Comparison of ENCODE assay signal across 8 cellular contexts in genomic region chr16:30091474-30092372, GRCh38. TPM values are rescaled to one million over a fixed set of nuclear protein-coding genes. Genes with fewer than 3 reads are reported as not detected.
DNase-seq lines count a peak whose midpoint lies in the region; TF ChIP-seq lines count a peak whose summit lies in the region.

A gene with protein sequence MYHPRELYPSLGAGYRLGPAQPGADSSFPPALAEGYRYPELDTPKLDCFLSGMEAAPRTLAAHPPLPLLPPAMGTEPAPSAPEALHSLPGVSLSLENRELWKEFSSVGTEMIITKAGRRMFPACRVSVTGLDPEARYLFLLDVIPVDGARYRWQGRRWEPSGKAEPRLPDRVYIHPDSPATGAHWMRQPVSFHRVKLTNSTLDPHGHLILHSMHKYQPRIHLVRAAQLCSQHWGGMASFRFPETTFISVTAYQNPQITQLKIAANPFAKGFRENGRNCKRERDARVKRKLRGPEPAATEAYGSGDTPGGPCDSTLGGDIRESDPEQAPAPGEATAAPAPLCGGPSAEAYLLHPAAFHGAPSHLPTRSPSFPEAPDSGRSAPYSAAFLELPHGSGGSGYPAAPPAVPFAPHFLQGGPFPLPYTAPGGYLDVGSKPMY (minus strand): TSS chr16:30091924. CDS start chr16:30091193, 731 bp downstream.

- peak within 1 kb of the TSS; percentile 50 for H3K4me3 ChIP-seq in fibroblast of pulmonary artery (replicated peaks; ENCODE audit: low read depth, low read length)

- peaks cover 73% of the 10 kb centered on the region for H3K4me1 Mint-ChIP-seq in nephron progenitor cell
- peaks cover 49% of the 10 kb centered on the region for H3K4me1 Mint-ChIP-seq in stimulated activated naive CD8-positive, alpha-beta T cell treated with anti-CD3 and anti-CD28 coated beads, Interleukin-15, Interleukin-2, amounts not matched to agents 100 ng/mL and 50 ng/mL, for 24 hours (ENCODE audit: low read depth)

- peak within 1 kb of the TSS; percentile 97 for H3K27ac Mint-ChIP-seq in nephron progenitor cell
- H3K27ac Mint-ChIP-seq in stimulated activated naive CD8-positive, alpha-beta T cell treated with anti-CD3 and anti-CD28 coated beads, Interleukin-15, Interleukin-2, amounts not matched to agents 100 ng/mL and 50 ng/mL, for 24 hours = peak within 1 kb of the TSS; percentile 94

- peaks cover 5% of the 10 kb centered on the region for H3K9me3 Mint-ChIP-seq in nephron progenitor cell
- H3K9me3 Mint-ChIP-seq in stimulated activated naive CD8-positive, alpha-beta T cell treated with anti-CD3 and anti-CD28 coated beads, Interleukin-15, Interleukin-2, amounts not matched to agents 100 ng/mL and 50 ng/mL, for 24 hours = peaks cover under 1% of the 10 kb centered on the region

- peak; percentile 92 for DNase-seq in ELR (ENCODE audit: low read depth)
- peak; percentile 68 for DNase-seq in GOT3 (lab: John Stamatoyannopoulos, UW)
- peak; percentile 87 for DNase-seq in RPMI7951 (ENCODE audit: low read depth)
- DNase-seq in activated T-helper 9 cell treated with anti-CD3 and anti-CD28 coated beads, Interleukin-2, amount 50 U/mL, for 16 hours (ENCODE audit: low read depth) = peak; percentile 92
- peak; percentile 90 for DNase-seq in fibroblast of pulmonary artery (ENCODE audit: low read depth)
- DNase-seq in nephron progenitor cell = peak; percentile 96

- TF ChIP-seq CTCF in LNCAP (IDR thresholded peaks at IDR 0.05) (peak; percentile 72), fibroblast of pulmonary artery (IDR thresholded peaks at IDR 0.05; ENCODE audit: low read length, missing control alignments) (peak; percentile 55), nephron progenitor cell (IDR thresholded peaks at IDR 0.05) (peak; percentile 59)

- H3K27me3 Mint-ChIP-seq in nephron progenitor cell (ENCODE audit: low read depth, poor library complexity) = peaks cover 7% of the 10 kb centered on the region
- no peaks in the 10 kb centered on the region for H3K27me3 Mint-ChIP-seq in stimulated activated naive CD8-positive, alpha-beta T cell treated with anti-CD3 and anti-CD28 coated beads, Interleukin-15, Interleukin-2, amounts not matched to agents 100 ng/mL and 50 ng/mL, for 24 hours

- peaks cover 16% of the 10 kb centered on the region for H3K36me3 Mint-ChIP-seq in nephron progenitor cell (ENCODE audit: low read depth)
- H3K36me3 Mint-ChIP-seq in stimulated activated naive CD8-positive, alpha-beta T cell treated with anti-CD3 and anti-CD28 coated beads, Interleukin-15, Interleukin-2, amounts not matched to agents 100 ng/mL and 50 ng/mL, for 24 hours (ENCODE audit: low read depth) = peaks cover 6% of the 10 kb centered on the region

- peak within 1 kb of the TSS; percentile 85 for H3K4me3 Mint-ChIP-seq in nephron progenitor cell
- peak within 1 kb of the TSS; percentile 89 for H3K4me3 Mint-ChIP-seq in stimulated activated naive CD8-positive, alpha-beta T cell treated with anti-CD3 and anti-CD28 coated beads, Interleukin-15, Interleukin-2, amounts not matched to agents 100 ng/mL and 50 ng/mL, for 24 hours

RNA-seq across cellular contexts. Expression of the gene that starts here (rescaled TPM):
- 0.10 and 0.48 TPM in 2 replicates for total RNA-seq in RPMI7951 (2014; rRNA removed; shearing (Covaris generic))

Comparison
In these comparisons a context has a peak if more than half of its experiments do, and no peak if none do; other contexts are left out.
1. Peak in every context shown above with its lines: DNase-seq and H3K4me3 ChIP-seq.
2. Peak in DNase-seq in RPMI7951; RNA of the gene not detected or under 1 TPM.